6 cellular contexts compared by ENCODE assay signal in the genomic region with DNA sequence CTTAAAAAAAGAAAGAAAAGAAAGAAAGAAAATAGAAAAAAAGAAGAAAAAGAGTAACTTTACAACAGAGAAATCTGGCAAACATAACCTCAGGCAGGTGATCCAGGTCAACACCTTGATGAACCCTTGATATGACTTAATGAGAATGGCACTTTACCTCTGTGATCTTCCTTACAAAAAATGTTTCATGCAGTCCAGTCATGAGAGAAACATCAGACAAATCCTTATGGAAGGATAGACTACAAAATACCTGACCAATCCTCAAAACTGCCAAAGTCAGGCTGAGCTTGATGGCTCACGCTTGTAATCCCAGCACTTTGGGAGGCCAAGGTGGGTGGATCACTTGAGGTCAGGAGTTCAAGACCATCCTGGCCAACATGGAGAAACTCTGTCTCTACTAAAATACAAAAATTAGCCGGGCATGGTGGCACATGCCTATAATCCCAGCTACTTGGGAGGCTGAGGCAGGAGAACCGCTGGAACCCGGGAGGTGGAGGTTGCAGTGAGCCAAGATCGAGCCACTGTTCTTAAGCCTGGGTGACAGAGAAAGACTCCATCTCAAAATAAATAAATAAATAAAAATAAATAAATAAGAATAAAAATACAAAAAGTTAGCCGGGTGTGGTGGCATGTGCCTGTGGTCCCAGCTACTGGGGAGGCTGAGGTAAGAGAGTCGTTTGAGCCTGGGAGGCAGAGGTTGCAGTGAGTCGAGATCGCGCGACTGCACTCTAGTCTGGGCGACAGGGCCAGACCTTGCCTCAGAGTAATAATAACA. TPM values are rescaled to one million over a fixed set of nuclear protein-coding genes. Genes with fewer than 3 reads are reported as not detected.
DNase-seq lines count a peak whose midpoint lies in the region; ATAC-seq and TF ChIP-seq lines count a peak whose summit lies in the region.
"Not testable (repeated sequence)": the region's sequence is repeated elsewhere in the genome, so short reads cannot be mapped to it uniquely, and the experiment has no call there.

No MANE protein-coding gene starts in this region.

- DNase-seq in CD4-positive, CD25-positive, alpha-beta regulatory T cell; RWPE2 (ENCODE audit: low spot score); central memory CD8-positive, alpha-beta T cell (ENCODE audit: low spot score in 2 of 2): not testable (repeated sequence)
- DNase-seq in foreskin keratinocyte (peak; percentile 40 to 71), posterior vena cava (ENCODE audit: low spot score) (peak; percentile 50)

- H3K27ac ChIP-seq in CD4-positive, CD25-positive, alpha-beta regulatory T cell (ENCODE audit: insufficient read depth, low read length, poor library complexity, severe bottlenecking): peak overlapping the region; percentile 58
- not testable (repeated sequence) for H3K27ac ChIP-seq in RWPE2 (ENCODE audit: poor library complexity, severe bottlenecking); foreskin keratinocyte

- peak overlapping the region in 2 of 4 donors; percentile 42 to 47 for H3K4me3 Mint-ChIP-seq in CD4-positive, CD25-positive, alpha-beta regulatory T cell
- H3K4me3 Mint-ChIP-seq in activated T-helper 17 cell treated with anti-CD3 and anti-CD28 coated beads, Interleukin-2, amount 50 U/mL, for 72 hours; central memory CD8-positive, alpha-beta T cell: not testable (repeated sequence)

- H3K27me3 ChIP-seq in CD4-positive, CD25-positive, alpha-beta regulatory T cell (ENCODE audit: control insufficient read depth, insufficient read depth, low read length); RWPE2 (ENCODE audit: insufficient read depth, poor library complexity, severe bottlenecking); foreskin keratinocyte: not testable (repeated sequence)

- not testable (repeated sequence) for ATAC-seq in CD4-positive, CD25-positive, alpha-beta regulatory T cell (ENCODE audit: low read depth in 2 of 2); activated T-helper 17 cell treated with anti-CD3 and anti-CD28 coated beads, Interleukin-2, amount 50 U/mL, for 72 hours (replicated peaks); central memory CD8-positive, alpha-beta T cell (replicated peaks; ENCODE audit: extremely low read depth, poor library complexity, severe bottlenecking); foreskin keratinocyte
- ATAC-seq in RWPE2 (ENCODE audit: low read depth): peak; percentile 24; the same call in 1 of the 3 replicates

- H3K9me3 ChIP-seq in CD4-positive, CD25-positive, alpha-beta regulatory T cell (ENCODE audit: control insufficient read depth in 2 of 2, low read length in 2 of 2); RWPE2 (ENCODE audit: severe bottlenecking): not testable (repeated sequence)

- not testable (repeated sequence) for H3K36me3 Mint-ChIP-seq in CD4-positive, CD25-positive, alpha-beta regulatory T cell; activated T-helper 17 cell treated with anti-CD3 and anti-CD28 coated beads, Interleukin-2, amount 50 U/mL, for 72 hours (ENCODE audit: low read depth); central memory CD8-positive, alpha-beta T cell (ENCODE audit: insufficient read depth)

- not testable (repeated sequence) for TF ChIP-seq CTCF in RWPE2 (IDR thresholded peaks at IDR 0.05; ENCODE audit: poor library complexity, severe bottlenecking); foreskin keratinocyte (conservative IDR thresholded peaks at IDR 0.05)

- peak overlapping the region; percentile 89 to 100 (median 92) for H3K27ac Mint-ChIP-seq in CD4-positive, CD25-positive, alpha-beta regulatory T cell
- peak overlapping the region; percentile 62 for H3K27ac Mint-ChIP-seq in activated T-helper 17 cell treated with anti-CD3 and anti-CD28 coated beads, Interleukin-2, amount 50 U/mL, for 72 hours
- peak overlapping the region; percentile 84 for H3K27ac Mint-ChIP-seq in central memory CD8-positive, alpha-beta T cell (ENCODE audit: low read depth)

- intact Hi-C loops in posterior vena cava (cut with DNase I): not testable (repeated sequence)

- not testable (repeated sequence) for H3K4me3 ChIP-seq in CD4-positive, CD25-positive, alpha-beta regulatory T cell (ENCODE audit: low read depth, low read length); RWPE2 (ENCODE audit: severe bottlenecking)

- H3K27me3 Mint-ChIP-seq in CD4-positive, CD25-positive, alpha-beta regulatory T cell; activated T-helper 17 cell treated with anti-CD3 and anti-CD28 coated beads, Interleukin-2, amount 50 U/mL, for 72 hours; central memory CD8-positive, alpha-beta T cell: not testable (repeated sequence)

- H3K9me3 Mint-ChIP-seq in CD4-positive, CD25-positive, alpha-beta regulatory T cell; activated T-helper 17 cell treated with anti-CD3 and anti-CD28 coated beads, Interleukin-2, amount 50 U/mL, for 72 hours; central memory CD8-positive, alpha-beta T cell: not testable (repeated sequence)

- peaks cover 6 to 63% (median 23%) of the 10 kb centered on the region in 4 donors for H3K4me1 Mint-ChIP-seq in CD4-positive, CD25-positive, alpha-beta regulatory T cell
- H3K4me1 Mint-ChIP-seq in activated T-helper 17 cell treated with anti-CD3 and anti-CD28 coated beads, Interleukin-2, amount 50 U/mL, for 72 hours: peaks cover 21% of the 10 kb centered on the region
- H3K4me1 Mint-ChIP-seq in central memory CD8-positive, alpha-beta T cell: peaks cover 35% of the 10 kb centered on the region

- H3K36me3 ChIP-seq in CD4-positive, CD25-positive, alpha-beta regulatory T cell (ENCODE audit: control insufficient read depth, insufficient read depth, low read length); RWPE2 (ENCODE audit: low read depth): not testable (repeated sequence)

- H3K4me1 ChIP-seq in CD4-positive, CD25-positive, alpha-beta regulatory T cell (ENCODE audit: control insufficient read depth, insufficient read depth, low read length, poor library complexity, severe bottlenecking): peaks cover 36% of the 10 kb centered on the region
- H3K4me1 ChIP-seq in RWPE2 (ENCODE audit: insufficient read depth, poor library complexity, severe bottlenecking) (peaks cover 17% of the 10 kb centered on the region), foreskin keratinocyte (peaks cover 15% of the 10 kb centered on the region)

RNA-seq across cellular contexts. Expression of gene DENND10, which starts 7.1 kb away (rescaled TPM):
- 82.6 TPM for total RNA-seq in CD4-positive, CD25-positive, alpha-beta regulatory T cell
- 100 to 1,000 TPM in 1 of 4 donors, 10 to 100 TPM in 3; 72.3 to 121 (median 92.3) TPM for polyA plus RNA-seq in CD4-positive, CD25-positive, alpha-beta regulatory T cell
- 10 to 100 TPM; 15.6 to 32.0 TPM for total RNA-seq in activated T-helper 17 cell treated with anti-CD3 and anti-CD28 coated beads, Interleukin-2, amount 50 U/mL, for 72 hours
- total RNA-seq in foreskin keratinocyte: 49.8 and 52.6 TPM in 2 replicates
- polyA plus RNA-seq in foreskin keratinocyte: 21.8 and 23.3 TPM in 2 replicates
- total RNA-seq in posterior vena cava: 10 to 100 TPM; 19.5 to 25.9 TPM

RNA-seq across cellular contexts. Expression of gene EIF3A, which starts 16.2 kb away (rescaled TPM):
- 203 TPM for total RNA-seq in CD4-positive, CD25-positive, alpha-beta regulatory T cell
- 10 to 100 TPM; 66.4 to 74.8 (median 68.6) TPM for polyA plus RNA-seq in CD4-positive, CD25-positive, alpha-beta regulatory T cell
- total RNA-seq in activated T-helper 17 cell treated with anti-CD3 and anti-CD28 coated beads, Interleukin-2, amount 50 U/mL, for 72 hours: 100 to 1,000 TPM in 1 of 2 donors, 10 to 100 TPM in 1; 93.8 to 155 TPM
- total RNA-seq in foreskin keratinocyte: 152 and 172 TPM in 2 replicates
- polyA plus RNA-seq in foreskin keratinocyte: 33.0 and 41.1 TPM in 2 replicates
- 100 to 1,000 TPM in 1 of 2 donors, 10 to 100 TPM in 1; 82.2 to 101 TPM for total RNA-seq in posterior vena cava
